Comparison of ENCODE assay signal across 20 cellular contexts in the genomic region with DNA sequence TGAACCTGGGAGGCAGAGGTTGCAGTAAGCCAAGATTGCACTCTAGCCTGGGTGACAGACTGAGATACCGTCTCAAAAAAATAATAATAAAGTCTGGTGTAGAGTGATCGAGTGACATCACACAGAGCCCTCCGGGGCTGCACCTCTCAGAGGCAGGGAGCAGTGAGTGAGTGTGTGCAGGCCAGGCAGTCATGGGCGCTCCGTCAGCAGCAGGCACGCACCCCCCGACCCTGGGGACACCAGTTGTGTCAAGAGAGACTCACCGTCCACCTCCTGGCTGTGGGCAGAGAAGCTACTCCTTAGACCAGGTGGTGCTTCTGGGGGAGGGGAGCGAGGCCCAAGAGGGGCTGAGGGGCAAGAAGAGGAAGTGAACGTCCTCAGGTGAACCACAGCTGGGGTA.
"Had no signal": no experiment of that assay in that cellular context is flagged by ENCODE, and none has a peak within 500 bp of the region (broad histone marks: within the 10 kb centered on the region; RNA-seq: fewer than 3 reads in every experiment).

No MANE protein-coding gene starts in this region.

- H3K36me3 Mint-ChIP-seq: type B pancreatic cell had no signal

- H3K27ac Mint-ChIP-seq: activated CD4-positive, alpha-beta memory T cell treated with anti-CD3 and anti-CD28 coated beads, Interleukin-2, amount 10 ng/mL, durations not matched to agents 7 days and 5 days; activated CD4-positive, alpha-beta T cell treated with anti-CD3 and anti-CD28 coated beads, Interleukin-2, amount 10 ng/mL, durations not matched to agents 24 days and 14 days; activated naive CD8-positive, alpha-beta T cell treated with anti-CD3 and anti-CD28 coated beads, Interleukin-2, amount 50 U/mL, for 24 hours; progenitor cell of endocrine pancreas had no signal

- H3K4me3 Mint-ChIP-seq: activated CD4-positive, alpha-beta memory T cell treated with anti-CD3 and anti-CD28 coated beads, Interleukin-2, amount 10 ng/mL, durations not matched to agents 7 days and 5 days; activated CD4-positive, alpha-beta T cell treated with anti-CD3 and anti-CD28 coated beads, Interleukin-2, amount 10 ng/mL, durations not matched to agents 24 days and 14 days; activated naive CD8-positive, alpha-beta T cell treated with anti-CD3 and anti-CD28 coated beads, Interleukin-2, amount 50 U/mL, for 24 hours; neural crest cell; type B pancreatic cell had no signal

- H3K27ac ChIP-seq: heart right ventricle, left lung, thoracic aorta, vagina had no signal

- H3K9me3 ChIP-seq: heart right ventricle, left lung, thoracic aorta, vagina had no signal

- H3K36me3 ChIP-seq: heart right ventricle, left lung, thoracic aorta, vagina had no signal

- H3K27me3 Mint-ChIP-seq: activated CD4-positive, alpha-beta T cell treated with anti-CD3 and anti-CD28 coated beads, Interleukin-2, amount 10 ng/mL, durations not matched to agents 24 days and 14 days; type B pancreatic cell had no signal

- H3K9me3 Mint-ChIP-seq: type B pancreatic cell had no signal

- H3K4me3 ChIP-seq: heart right ventricle, left lung, thoracic aorta, vagina had no signal

- DNase-seq: activated CD4-positive, alpha-beta memory T cell treated with anti-CD3 and anti-CD28 coated beads, Interleukin-2, amount 10 ng/mL, durations not matched to agents 7 days and 5 days; activated CD4-positive, alpha-beta T cell treated with anti-CD3 and anti-CD28 coated beads, Interleukin-2, amount 10 ng/mL, durations not matched to agents 24 days and 14 days; activated gamma-delta T cell treated with Interleukin-2 at 50 U/mL for 16 hours; activated naive CD8-positive, alpha-beta T cell treated with anti-CD3 and anti-CD28 coated beads, Interleukin-2, amount 50 U/mL, for 24 hours; activated T-cell treated with anti-CD3 and anti-CD28 coated beads, Interleukin-2, amount 50 U/mL, for 1 hour; cortex of kidney; erythroblast; foreskin fibroblast; heart right ventricle; retina; stimulated activated CD4-positive, alpha-beta T cell treated with anti-CD3 and anti-CD28 coated beads, Interleukin-4, amount 100 ng/mL, for 1 hour; stimulated activated naive CD4-positive, alpha-beta T cell treated with Interleukin-2 at 50 U/mL for 16 hours; T-helper 2 cell had no signal

- ATAC-seq: activated CD4-positive, CD25-positive, alpha-beta regulatory T cell treated with anti-CD3 and anti-CD28 coated beads, Interleukin-2, amount 50 U/mL, for 24 hours; activated naive CD8-positive, alpha-beta T cell treated with anti-CD3 and anti-CD28 coated beads, Interleukin-2, amount 50 U/mL, for 24 hours; heart right ventricle; left lung had no signal

- H3K27me3 ChIP-seq: heart right ventricle, left lung, vagina had no signal
